Comparison of ENCODE assay signal across 2 cellular contexts in the genomic region with DNA sequence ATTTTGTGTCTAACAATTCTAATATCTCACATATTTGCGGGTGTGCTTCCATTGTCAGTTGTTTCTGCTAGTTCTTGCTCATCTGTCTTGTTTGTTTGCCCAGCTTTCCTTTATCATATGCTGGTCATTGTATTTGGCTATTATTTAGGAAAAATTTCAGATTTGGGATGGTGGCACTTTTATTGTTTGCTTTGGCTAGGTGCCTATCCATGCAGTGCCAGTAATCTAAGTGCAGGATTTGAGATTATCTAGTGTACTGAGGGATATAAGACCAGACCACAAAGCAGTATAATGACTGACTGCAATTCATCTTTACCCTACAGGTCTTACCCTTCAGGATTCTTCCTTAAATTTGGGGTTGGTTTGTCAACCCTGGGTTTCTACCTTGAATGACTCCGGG.
TF ChIP-seq lines count a peak whose summit lies in the region.

No MANE protein-coding gene starts in this region.

TF ChIP-seq in liver, 16 proteins besides CTCF, POLR2A, EP300 and RAD21 (continued from another document):
- TF ChIP-seq, protein P1, sequence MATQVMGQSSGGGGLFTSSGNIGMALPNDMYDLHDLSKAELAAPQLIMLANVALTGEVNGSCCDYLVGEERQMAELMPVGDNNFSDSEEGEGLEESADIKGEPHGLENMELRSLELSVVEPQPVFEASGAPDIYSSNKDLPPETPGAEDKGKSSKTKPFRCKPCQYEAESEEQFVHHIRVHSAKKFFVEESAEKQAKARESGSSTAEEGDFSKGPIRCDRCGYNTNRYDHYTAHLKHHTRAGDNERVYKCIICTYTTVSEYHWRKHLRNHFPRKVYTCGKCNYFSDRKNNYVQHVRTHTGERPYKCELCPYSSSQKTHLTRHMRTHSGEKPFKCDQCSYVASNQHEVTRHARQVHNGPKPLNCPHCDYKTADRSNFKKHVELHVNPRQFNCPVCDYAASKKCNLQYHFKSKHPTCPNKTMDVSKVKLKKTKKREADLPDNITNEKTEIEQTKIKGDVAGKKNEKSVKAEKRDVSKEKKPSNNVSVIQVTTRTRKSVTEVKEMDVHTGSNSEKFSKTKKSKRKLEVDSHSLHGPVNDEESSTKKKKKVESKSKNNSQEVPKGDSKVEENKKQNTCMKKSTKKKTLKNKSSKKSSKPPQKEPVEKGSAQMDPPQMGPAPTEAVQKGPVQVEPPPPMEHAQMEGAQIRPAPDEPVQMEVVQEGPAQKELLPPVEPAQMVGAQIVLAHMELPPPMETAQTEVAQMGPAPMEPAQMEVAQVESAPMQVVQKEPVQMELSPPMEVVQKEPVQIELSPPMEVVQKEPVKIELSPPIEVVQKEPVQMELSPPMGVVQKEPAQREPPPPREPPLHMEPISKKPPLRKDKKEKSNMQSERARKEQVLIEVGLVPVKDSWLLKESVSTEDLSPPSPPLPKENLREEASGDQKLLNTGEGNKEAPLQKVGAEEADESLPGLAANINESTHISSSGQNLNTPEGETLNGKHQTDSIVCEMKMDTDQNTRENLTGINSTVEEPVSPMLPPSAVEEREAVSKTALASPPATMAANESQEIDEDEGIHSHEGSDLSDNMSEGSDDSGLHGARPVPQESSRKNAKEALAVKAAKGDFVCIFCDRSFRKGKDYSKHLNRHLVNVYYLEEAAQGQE (IDR thresholded peaks at IDR 0.05) = no peak
- TF ChIP-seq RXRA (IDR thresholded peaks at IDR 0.05) = peak in 1 of 2 donors; percentile 4
- TF ChIP-seq, protein P2, sequence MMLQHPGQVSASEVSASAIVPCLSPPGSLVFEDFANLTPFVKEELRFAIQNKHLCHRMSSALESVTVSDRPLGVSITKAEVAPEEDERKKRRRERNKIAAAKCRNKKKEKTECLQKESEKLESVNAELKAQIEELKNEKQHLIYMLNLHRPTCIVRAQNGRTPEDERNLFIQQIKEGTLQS (IDR thresholded peaks at IDR 0.05) = no peak
- no peak for TF ChIP-seq YY1 (IDR thresholded peaks at IDR 0.05)

TF ChIP-seq in HepG2, 621 proteins besides CTCF, POLR2A, EP300 and RAD21 (continued from another document):
- TF ChIP-seq, protein P3, sequence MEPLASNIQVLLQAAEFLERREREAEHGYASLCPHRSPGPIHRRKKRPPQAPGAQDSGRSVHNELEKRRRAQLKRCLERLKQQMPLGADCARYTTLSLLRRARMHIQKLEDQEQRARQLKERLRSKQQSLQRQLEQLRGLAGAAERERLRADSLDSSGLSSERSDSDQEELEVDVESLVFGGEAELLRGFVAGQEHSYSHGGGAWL (CRISPR knock-in tag; IDR thresholded peaks at IDR 0.05) = no peak
- TF ChIP-seq, protein P4, sequence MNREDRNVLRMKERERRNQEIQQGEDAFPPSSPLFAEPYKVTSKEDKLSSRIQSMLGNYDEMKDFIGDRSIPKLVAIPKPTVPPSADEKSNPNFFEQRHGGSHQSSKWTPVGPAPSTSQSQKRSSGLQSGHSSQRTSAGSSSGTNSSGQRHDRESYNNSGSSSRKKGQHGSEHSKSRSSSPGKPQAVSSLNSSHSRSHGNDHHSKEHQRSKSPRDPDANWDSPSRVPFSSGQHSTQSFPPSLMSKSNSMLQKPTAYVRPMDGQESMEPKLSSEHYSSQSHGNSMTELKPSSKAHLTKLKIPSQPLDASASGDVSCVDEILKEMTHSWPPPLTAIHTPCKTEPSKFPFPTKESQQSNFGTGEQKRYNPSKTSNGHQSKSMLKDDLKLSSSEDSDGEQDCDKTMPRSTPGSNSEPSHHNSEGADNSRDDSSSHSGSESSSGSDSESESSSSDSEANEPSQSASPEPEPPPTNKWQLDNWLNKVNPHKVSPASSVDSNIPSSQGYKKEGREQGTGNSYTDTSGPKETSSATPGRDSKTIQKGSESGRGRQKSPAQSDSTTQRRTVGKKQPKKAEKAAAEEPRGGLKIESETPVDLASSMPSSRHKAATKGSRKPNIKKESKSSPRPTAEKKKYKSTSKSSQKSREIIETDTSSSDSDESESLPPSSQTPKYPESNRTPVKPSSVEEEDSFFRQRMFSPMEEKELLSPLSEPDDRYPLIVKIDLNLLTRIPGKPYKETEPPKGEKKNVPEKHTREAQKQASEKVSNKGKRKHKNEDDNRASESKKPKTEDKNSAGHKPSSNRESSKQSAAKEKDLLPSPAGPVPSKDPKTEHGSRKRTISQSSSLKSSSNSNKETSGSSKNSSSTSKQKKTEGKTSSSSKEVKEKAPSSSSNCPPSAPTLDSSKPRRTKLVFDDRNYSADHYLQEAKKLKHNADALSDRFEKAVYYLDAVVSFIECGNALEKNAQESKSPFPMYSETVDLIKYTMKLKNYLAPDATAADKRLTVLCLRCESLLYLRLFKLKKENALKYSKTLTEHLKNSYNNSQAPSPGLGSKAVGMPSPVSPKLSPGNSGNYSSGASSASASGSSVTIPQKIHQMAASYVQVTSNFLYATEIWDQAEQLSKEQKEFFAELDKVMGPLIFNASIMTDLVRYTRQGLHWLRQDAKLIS (CRISPR knock-in tag; IDR thresholded peaks at IDR 0.05) = no peak
- TF ChIP-seq ZNF460 (CRISPR knock-in tag; IDR thresholded peaks at IDR 0.05; ENCODE audit: borderline replicate concordance) = no peak
- no peak for TF ChIP-seq JUND (CRISPR knock-in tag; IDR thresholded peaks at IDR 0.05)
